Comparison of ENCODE assay signal across 1 cellular context in the genomic region with DNA sequence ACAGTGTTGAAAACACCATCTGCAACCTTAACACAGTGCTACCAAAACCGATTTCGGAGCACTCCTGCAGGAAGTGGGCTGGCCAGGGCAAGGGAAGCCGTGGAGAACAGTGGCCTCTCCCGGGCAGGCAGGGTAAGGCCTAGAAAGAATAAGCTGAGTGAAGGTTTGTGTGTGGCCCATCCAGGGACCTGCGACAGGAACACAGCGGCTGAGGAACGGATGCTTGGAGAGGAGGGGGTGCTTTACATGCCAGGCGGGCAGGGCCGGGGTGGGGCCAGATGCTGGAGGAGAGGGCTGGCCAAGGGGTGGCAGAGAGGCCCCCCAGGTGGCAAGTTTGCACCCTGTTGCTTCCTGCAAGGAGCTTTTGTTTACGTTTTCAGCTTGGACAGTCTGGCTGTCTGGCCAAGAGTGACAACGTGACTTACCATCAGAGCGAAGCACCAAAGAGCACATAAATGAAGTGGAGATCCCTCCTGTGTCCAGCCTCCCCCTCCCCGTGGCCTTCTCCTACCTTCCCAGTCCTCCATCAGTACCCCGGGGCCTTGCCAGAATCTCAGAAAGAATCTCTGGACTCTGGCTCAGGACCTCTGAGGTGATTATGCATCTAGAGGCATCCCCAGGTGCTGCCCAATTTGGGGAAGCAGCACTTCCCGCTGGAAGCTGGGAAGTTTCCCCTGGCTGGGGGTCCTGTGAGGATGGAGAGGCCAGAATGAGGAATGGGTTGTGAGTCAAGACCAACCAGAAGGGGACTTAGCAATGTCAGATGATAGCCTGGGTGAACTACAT.
TF ChIP-seq lines count a peak whose summit lies in the region.

No MANE protein-coding gene starts in this region.

TF ChIP-seq in HepG2, 621 proteins besides CTCF, POLR2A, EP300 and RAD21 (continued from another document and continues in another):
- peak; percentile 22; the same call in 1 of the 2 replicates for TF ChIP-seq YEATS2 (CRISPR knock-in tag; IDR thresholded peaks at IDR 0.05; ENCODE audit: borderline replicate concordance)
- TF ChIP-seq ELF3 (CRISPR knock-in tag; IDR thresholded peaks at IDR 0.05): 0 out of 2 replicates have a peak, but pooled peaks have one; percentile 57
- TF ChIP-seq, protein P1, sequence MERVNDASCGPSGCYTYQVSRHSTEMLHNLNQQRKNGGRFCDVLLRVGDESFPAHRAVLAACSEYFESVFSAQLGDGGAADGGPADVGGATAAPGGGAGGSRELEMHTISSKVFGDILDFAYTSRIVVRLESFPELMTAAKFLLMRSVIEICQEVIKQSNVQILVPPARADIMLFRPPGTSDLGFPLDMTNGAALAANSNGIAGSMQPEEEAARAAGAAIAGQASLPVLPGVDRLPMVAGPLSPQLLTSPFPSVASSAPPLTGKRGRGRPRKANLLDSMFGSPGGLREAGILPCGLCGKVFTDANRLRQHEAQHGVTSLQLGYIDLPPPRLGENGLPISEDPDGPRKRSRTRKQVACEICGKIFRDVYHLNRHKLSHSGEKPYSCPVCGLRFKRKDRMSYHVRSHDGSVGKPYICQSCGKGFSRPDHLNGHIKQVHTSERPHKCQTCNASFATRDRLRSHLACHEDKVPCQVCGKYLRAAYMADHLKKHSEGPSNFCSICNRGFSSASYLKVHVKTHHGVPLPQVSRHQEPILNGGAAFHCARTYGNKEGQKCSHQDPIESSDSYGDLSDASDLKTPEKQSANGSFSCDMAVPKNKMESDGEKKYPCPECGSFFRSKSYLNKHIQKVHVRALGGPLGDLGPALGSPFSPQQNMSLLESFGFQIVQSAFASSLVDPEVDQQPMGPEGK (CRISPR knock-in tag; IDR thresholded peaks at IDR 0.05): no peak
- no peak for TF ChIP-seq ZNF143 (CRISPR knock-in tag; IDR thresholded peaks at IDR 0.05)
- TF ChIP-seq, protein P2, sequence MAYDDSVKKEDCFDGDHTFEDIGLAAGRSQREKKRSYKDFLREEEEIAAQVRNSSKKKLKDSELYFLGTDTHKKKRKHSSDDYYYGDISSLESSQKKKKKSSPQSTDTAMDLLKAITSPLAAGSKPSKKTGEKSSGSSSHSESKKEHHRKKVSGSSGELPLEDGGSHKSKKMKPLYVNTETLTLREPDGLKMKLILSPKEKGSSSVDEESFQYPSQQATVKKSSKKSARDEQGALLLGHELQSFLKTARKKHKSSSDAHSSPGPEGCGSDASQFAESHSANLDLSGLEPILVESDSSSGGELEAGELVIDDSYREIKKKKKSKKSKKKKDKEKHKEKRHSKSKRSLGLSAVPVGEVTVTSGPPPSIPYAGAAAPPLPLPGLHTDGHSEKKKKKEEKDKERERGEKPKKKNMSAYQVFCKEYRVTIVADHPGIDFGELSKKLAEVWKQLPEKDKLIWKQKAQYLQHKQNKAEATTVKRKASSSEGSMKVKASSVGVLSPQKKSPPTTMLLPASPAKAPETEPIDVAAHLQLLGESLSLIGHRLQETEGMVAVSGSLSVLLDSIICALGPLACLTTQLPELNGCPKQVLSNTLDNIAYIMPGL (CRISPR knock-in tag; IDR thresholded peaks at IDR 0.05; ENCODE audit: borderline replicate concordance in 1 of 2, low read depth in 1 of 2): peak; percentile 45 to 53; a peak in 1 of 4 replicates
- peak; percentile 60; the same call in 1 of the 2 replicates for TF ChIP-seq ELF1 (CRISPR knock-in tag; IDR thresholded peaks at IDR 0.05)
- TF ChIP-seq, protein P3, sequence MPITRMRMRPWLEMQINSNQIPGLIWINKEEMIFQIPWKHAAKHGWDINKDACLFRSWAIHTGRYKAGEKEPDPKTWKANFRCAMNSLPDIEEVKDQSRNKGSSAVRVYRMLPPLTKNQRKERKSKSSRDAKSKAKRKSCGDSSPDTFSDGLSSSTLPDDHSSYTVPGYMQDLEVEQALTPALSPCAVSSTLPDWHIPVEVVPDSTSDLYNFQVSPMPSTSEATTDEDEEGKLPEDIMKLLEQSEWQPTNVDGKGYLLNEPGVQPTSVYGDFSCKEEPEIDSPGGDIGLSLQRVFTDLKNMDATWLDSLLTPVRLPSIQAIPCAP (CRISPR knock-in tag; IDR thresholded peaks at IDR 0.05; ENCODE audit: low read depth): no peak
- no peak for TF ChIP-seq ZEB1 (IDR thresholded peaks at IDR 0.05; ENCODE audit: insufficient replicate concordance, low read depth)
- TF ChIP-seq REPIN1 (CRISPR knock-in tag; IDR thresholded peaks at IDR 0.05; ENCODE audit: borderline replicate concordance, low read depth): no peak
- no peak for TF ChIP-seq ERF (CRISPR knock-in tag; IDR thresholded peaks at IDR 0.05)
- peak; percentile 60 for TF ChIP-seq SALL1 (CRISPR knock-in tag; IDR thresholded peaks at IDR 0.05)
- no peak for TF ChIP-seq PRPF4 (IDR thresholded peaks at IDR 0.05; ENCODE audit: low read depth, low read length, poor library complexity, severe bottlenecking)
- peak; percentile 91 for TF ChIP-seq STAG1 (CRISPR knock-in tag; IDR thresholded peaks at IDR 0.05)
- TF ChIP-seq MAFG (CRISPR knock-in tag; IDR thresholded peaks at IDR 0.05): no peak
- TF ChIP-seq YEATS4 (CRISPR knock-in tag; IDR thresholded peaks at IDR 0.05; ENCODE audit: borderline replicate concordance): no peak
- TF ChIP-seq, protein P4, sequence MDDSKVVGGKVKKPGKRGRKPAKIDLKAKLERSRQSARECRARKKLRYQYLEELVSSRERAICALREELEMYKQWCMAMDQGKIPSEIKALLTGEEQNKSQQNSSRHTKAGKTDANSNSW (CRISPR knock-in tag; IDR thresholded peaks at IDR 0.05; ENCODE audit: borderline replicate concordance): no peak
- TF ChIP-seq, protein P5, sequence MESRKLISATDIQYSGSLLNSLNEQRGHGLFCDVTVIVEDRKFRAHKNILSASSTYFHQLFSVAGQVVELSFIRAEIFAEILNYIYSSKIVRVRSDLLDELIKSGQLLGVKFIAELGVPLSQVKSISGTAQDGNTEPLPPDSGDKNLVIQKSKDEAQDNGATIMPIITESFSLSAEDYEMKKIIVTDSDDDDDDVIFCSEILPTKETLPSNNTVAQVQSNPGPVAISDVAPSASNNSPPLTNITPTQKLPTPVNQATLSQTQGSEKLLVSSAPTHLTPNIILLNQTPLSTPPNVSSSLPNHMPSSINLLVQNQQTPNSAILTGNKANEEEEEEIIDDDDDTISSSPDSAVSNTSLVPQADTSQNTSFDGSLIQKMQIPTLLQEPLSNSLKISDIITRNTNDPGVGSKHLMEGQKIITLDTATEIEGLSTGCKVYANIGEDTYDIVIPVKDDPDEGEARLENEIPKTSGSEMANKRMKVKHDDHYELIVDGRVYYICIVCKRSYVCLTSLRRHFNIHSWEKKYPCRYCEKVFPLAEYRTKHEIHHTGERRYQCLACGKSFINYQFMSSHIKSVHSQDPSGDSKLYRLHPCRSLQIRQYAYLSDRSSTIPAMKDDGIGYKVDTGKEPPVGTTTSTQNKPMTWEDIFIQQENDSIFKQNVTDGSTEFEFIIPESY (CRISPR knock-in tag; IDR thresholded peaks at IDR 0.05): no peak
- TF ChIP-seq, protein P6, sequence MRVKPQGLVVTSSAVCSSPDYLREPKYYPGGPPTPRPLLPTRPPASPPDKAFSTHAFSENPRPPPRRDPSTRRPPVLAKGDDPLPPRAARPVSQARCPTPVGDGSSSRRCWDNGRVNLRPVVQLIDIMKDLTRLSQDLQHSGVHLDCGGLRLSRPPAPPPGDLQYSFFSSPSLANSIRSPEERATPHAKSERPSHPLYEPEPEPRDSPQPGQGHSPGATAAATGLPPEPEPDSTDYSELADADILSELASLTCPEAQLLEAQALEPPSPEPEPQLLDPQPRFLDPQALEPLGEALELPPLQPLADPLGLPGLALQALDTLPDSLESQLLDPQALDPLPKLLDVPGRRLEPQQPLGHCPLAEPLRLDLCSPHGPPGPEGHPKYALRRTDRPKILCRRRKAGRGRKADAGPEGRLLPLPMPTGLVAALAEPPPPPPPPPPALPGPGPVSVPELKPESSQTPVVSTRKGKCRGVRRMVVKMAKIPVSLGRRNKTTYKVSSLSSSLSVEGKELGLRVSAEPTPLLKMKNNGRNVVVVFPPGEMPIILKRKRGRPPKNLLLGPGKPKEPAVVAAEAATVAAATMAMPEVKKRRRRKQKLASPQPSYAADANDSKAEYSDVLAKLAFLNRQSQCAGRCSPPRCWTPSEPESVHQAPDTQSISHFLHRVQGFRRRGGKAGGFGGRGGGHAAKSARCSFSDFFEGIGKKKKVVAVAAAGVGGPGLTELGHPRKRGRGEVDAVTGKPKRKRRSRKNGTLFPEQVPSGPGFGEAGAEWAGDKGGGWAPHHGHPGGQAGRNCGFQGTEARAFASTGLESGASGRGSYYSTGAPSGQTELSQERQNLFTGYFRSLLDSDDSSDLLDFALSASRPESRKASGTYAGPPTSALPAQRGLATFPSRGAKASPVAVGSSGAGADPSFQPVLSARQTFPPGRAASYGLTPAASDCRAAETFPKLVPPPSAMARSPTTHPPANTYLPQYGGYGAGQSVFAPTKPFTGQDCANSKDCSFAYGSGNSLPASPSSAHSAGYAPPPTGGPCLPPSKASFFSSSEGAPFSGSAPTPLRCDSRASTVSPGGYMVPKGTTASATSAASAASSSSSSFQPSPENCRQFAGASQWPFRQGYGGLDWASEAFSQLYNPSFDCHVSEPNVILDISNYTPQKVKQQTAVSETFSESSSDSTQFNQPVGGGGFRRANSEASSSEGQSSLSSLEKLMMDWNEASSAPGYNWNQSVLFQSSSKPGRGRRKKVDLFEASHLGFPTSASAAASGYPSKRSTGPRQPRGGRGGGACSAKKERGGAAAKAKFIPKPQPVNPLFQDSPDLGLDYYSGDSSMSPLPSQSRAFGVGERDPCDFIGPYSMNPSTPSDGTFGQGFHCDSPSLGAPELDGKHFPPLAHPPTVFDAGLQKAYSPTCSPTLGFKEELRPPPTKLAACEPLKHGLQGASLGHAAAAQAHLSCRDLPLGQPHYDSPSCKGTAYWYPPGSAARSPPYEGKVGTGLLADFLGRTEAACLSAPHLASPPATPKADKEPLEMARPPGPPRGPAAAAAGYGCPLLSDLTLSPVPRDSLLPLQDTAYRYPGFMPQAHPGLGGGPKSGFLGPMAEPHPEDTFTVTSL (CRISPR knock-in tag; IDR thresholded peaks at IDR 0.05; ENCODE audit: borderline replicate concordance): 0 out of 2 replicates have a peak, but pooled peaks have one; percentile 37
- TF ChIP-seq ZNF570 (CRISPR knock-in tag; IDR thresholded peaks at IDR 0.05; ENCODE audit: borderline replicate concordance): no peak
- TF ChIP-seq ZNF350 (CRISPR knock-in tag; IDR thresholded peaks at IDR 0.05; ENCODE audit: borderline replicate concordance, low read depth): no peak
- TF ChIP-seq, protein P7, sequence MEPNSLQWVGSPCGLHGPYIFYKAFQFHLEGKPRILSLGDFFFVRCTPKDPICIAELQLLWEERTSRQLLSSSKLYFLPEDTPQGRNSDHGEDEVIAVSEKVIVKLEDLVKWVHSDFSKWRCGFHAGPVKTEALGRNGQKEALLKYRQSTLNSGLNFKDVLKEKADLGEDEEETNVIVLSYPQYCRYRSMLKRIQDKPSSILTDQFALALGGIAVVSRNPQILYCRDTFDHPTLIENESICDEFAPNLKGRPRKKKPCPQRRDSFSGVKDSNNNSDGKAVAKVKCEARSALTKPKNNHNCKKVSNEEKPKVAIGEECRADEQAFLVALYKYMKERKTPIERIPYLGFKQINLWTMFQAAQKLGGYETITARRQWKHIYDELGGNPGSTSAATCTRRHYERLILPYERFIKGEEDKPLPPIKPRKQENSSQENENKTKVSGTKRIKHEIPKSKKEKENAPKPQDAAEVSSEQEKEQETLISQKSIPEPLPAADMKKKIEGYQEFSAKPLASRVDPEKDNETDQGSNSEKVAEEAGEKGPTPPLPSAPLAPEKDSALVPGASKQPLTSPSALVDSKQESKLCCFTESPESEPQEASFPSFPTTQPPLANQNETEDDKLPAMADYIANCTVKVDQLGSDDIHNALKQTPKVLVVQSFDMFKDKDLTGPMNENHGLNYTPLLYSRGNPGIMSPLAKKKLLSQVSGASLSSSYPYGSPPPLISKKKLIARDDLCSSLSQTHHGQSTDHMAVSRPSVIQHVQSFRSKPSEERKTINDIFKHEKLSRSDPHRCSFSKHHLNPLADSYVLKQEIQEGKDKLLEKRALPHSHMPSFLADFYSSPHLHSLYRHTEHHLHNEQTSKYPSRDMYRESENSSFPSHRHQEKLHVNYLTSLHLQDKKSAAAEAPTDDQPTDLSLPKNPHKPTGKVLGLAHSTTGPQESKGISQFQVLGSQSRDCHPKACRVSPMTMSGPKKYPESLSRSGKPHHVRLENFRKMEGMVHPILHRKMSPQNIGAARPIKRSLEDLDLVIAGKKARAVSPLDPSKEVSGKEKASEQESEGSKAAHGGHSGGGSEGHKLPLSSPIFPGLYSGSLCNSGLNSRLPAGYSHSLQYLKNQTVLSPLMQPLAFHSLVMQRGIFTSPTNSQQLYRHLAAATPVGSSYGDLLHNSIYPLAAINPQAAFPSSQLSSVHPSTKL (CRISPR knock-in tag; IDR thresholded peaks at IDR 0.05): no peak
- TF ChIP-seq, protein P8, sequence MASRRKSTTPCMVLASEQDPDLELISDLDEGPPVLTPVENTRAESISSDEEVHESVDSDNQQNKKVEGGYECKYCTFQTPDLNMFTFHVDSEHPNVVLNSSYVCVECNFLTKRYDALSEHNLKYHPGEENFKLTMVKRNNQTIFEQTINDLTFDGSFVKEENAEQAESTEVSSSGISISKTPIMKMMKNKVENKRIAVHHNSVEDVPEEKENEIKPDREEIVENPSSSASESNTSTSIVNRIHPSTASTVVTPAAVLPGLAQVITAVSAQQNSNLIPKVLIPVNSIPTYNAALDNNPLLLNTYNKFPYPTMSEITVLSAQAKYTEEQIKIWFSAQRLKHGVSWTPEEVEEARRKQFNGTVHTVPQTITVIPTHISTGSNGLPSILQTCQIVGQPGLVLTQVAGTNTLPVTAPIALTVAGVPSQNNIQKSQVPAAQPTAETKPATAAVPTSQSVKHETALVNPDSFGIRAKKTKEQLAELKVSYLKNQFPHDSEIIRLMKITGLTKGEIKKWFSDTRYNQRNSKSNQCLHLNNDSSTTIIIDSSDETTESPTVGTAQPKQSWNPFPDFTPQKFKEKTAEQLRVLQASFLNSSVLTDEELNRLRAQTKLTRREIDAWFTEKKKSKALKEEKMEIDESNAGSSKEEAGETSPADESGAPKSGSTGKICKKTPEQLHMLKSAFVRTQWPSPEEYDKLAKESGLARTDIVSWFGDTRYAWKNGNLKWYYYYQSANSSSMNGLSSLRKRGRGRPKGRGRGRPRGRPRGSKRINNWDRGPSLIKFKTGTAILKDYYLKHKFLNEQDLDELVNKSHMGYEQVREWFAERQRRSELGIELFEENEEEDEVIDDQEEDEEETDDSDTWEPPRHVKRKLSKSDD (CRISPR knock-in tag; IDR thresholded peaks at IDR 0.05; ENCODE audit: low read depth): no peak
- no peak for TF ChIP-seq CREM (IDR thresholded peaks at IDR 0.05)
- TF ChIP-seq CREM (CRISPR knock-in tag; IDR thresholded peaks at IDR 0.05): no peak
- TF ChIP-seq MAFK (conservative IDR thresholded peaks at IDR 0.05 in 1 of 2, IDR thresholded peaks at IDR 0.05 in 1 of 2; ENCODE audit: low read length in 2 of 2): no peak
- TF ChIP-seq ZNF670 (CRISPR knock-in tag; IDR thresholded peaks at IDR 0.05; ENCODE audit: borderline replicate concordance): 0 out of 2 replicates have a peak, but pooled peaks have one; percentile 22
- TF ChIP-seq ZNF776 (CRISPR knock-in tag; IDR thresholded peaks at IDR 0.05): no peak
- no peak for TF ChIP-seq ATRX (CRISPR knock-in tag; IDR thresholded peaks at IDR 0.05; ENCODE audit: borderline replicate concordance)
- no peak for TF ChIP-seq HOXA5 (CRISPR knock-in tag; IDR thresholded peaks at IDR 0.05)
- no peak for TF ChIP-seq ZNF816 (CRISPR knock-in tag; IDR thresholded peaks at IDR 0.05; ENCODE audit: borderline replicate concordance)
- TF ChIP-seq, protein P9, sequence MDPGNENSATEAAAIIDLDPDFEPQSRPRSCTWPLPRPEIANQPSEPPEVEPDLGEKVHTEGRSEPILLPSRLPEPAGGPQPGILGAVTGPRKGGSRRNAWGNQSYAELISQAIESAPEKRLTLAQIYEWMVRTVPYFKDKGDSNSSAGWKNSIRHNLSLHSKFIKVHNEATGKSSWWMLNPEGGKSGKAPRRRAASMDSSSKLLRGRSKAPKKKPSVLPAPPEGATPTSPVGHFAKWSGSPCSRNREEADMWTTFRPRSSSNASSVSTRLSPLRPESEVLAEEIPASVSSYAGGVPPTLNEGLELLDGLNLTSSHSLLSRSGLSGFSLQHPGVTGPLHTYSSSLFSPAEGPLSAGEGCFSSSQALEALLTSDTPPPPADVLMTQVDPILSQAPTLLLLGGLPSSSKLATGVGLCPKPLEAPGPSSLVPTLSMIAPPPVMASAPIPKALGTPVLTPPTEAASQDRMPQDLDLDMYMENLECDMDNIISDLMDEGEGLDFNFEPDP (CRISPR knock-in tag; conservative IDR thresholded peaks at IDR 0.05): no peak
- no peak for TF ChIP-seq NFATC3 (CRISPR knock-in tag; IDR thresholded peaks at IDR 0.05)
